In the genomic region with DNA sequence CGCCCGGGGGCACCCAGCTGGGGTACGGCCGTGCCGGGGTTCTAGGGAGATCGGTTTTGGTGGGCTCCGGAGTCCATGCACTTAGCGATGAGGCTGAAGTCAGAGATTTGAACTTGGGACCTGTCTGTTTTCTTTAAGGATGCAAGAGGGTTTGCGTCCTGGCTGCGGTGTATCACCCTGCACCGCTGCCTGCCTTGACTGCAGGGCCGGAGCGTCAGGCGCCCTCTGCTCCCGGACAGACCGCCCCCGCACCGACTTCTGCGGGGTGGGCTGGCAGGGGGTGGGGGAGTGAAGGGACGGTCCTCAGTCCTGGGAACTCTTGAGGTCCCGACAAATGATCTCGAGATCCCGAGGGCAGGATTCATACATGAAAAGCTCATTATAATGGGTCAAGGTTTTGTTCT, we compare ENCODE assay signal across 8 cellular contexts. TPM values are rescaled to one million over a fixed set of nuclear protein-coding genes. Genes with fewer than 3 reads are reported as not detected.
A peak's percentile ranks its signal among the peaks of the same experiment; 100 is the strongest.
DNase-seq lines count a peak whose midpoint lies in the region; ATAC-seq and TF ChIP-seq lines count a peak whose summit lies in the region.

No MANE protein-coding gene starts in this region.

- WGBS in esophagus squamous epithelium, 2 donors, result 2 to 3% methylated on average over 9 of the region's 23 CpGs

- H3K36me3 ChIP-seq in SK-N-MC (ENCODE audit: insufficient read depth, low read length), result peaks cover 14% of the 10 kb centered on the region; the same call in 1 of the 2 replicates
- peaks cover 8 to 34% (median 10%) of the 10 kb centered on the region in 3 donors for H3K36me3 ChIP-seq in esophagus squamous epithelium
- H3K36me3 ChIP-seq in osteoblast (ENCODE audit: insufficient read depth, low read length), result peaks cover 20% of the 10 kb centered on the region

- H4K20me1 ChIP-seq in osteoblast (ENCODE audit: insufficient read depth, low read length), result peaks cover 14% of the 10 kb centered on the region

- H3K27ac ChIP-seq in SK-N-MC (no peak overlapping the region), esophagus squamous epithelium (peak overlapping the region; percentile 68 to 88 (median 80)), osteoblast (ENCODE audit: low read depth, low read length) (peak overlapping the region; percentile 66)

- DNase-seq in Right ventricle myocardium inferior (ENCODE audit: missing footprints), result no peak
- DNase-seq in cardiac septum (ENCODE audit: low spot score), result no peak
- no peak for DNase-seq in SK-N-MC (ENCODE audit: low read depth, low spot score)
- DNase-seq in esophagus squamous epithelium (lab: John Stamatoyannopoulos, UW), result no peak
- peak; percentile 79 for DNase-seq in osteoblast (ENCODE audit: insufficient read length, low spot score, missing footprints)
- no peak for DNase-seq in D341Med (ENCODE audit: low spot score)
- no peak for DNase-seq in NCI-H1436 (lab: John Stamatoyannopoulos, UW)

- H3K4me2 ChIP-seq in osteoblast (ENCODE audit: insufficient read depth, low read length), result peak overlapping the region; percentile 97

- H3K79me2 ChIP-seq in osteoblast (ENCODE audit: insufficient read depth, low read length), result peaks cover 30% of the 10 kb centered on the region

- H3K9ac ChIP-seq in SK-N-MC (ENCODE audit: insufficient read length), result peak overlapping the region; percentile 73

- peak overlapping the region; percentile 96 for H2AFZ ChIP-seq in osteoblast (ENCODE audit: low read length)

- H3K27me3 ChIP-seq in esophagus squamous epithelium (no peaks in the 10 kb centered on the region), osteoblast (ENCODE audit: insufficient read depth, low read length) (no peaks in the 10 kb centered on the region)

- TF ChIP-seq POLR2A in esophagus squamous epithelium (IDR thresholded peaks at IDR 0.05), result no peak

- intact Hi-C loops in Right ventricle myocardium inferior (cut with DNase I) (no loop called here), cardiac septum (cut with DNase I) (no loop called here), esophagus squamous epithelium (cut with DNase I) (no loop called here)

- H3K4me3 ChIP-seq in SK-N-MC, result peak overlapping the region; percentile 81
- H3K4me3 ChIP-seq in esophagus squamous epithelium, result peak overlapping the region; percentile 80 to 89 (median 85)
- peak overlapping the region; percentile 94 for H3K4me3 ChIP-seq in osteoblast (ENCODE audit: insufficient read depth, low read length)

- no peak for TF ChIP-seq CTCF in esophagus squamous epithelium (IDR thresholded peaks at IDR 0.05)
- no peak for TF ChIP-seq CTCF in osteoblast (IDR thresholded peaks at IDR 0.05; ENCODE audit: extremely low read depth, low read depth, low read length)

- no peaks in the 10 kb centered on the region for H3K9me3 ChIP-seq in SK-N-MC (ENCODE audit: low read depth, low read length)
- no peaks in the 10 kb centered on the region for H3K9me3 ChIP-seq in esophagus squamous epithelium
- H3K9me3 ChIP-seq in osteoblast (ENCODE audit: low read depth, low read length), result no peaks in the 10 kb centered on the region

- H3K4me1 ChIP-seq in esophagus squamous epithelium, result peaks cover 0 to 26% (median 10%) of the 10 kb centered on the region in 3 donors
- peaks cover 20% of the 10 kb centered on the region for H3K4me1 ChIP-seq in osteoblast (ENCODE audit: insufficient read depth, low read length)

- peak; percentile 20 for ATAC-seq in Right ventricle myocardium inferior
- no peak for ATAC-seq in GM19395 (IDR thresholded peaks at IDR 0.05; ENCODE audit: unreplicated experiment)

RNA-seq across cellular contexts. Expression of a gene that starts 0.7 kb away (rescaled TPM):
- 3.1 TPM for total RNA-seq in Right ventricle myocardium inferior
- total RNA-seq in cardiac septum, result 2.7 TPM
- 10 to 100 TPM in 2 of 4 donors, 1 to 10 TPM in 2; 4.1 to 12.9 (median 9.4) TPM for total RNA-seq in esophagus squamous epithelium
- total RNA-seq in osteoblast, result 11.5 and 13.8 TPM in 2 replicates

RNA-seq across cellular contexts. Expression of a gene that starts 36.8 kb away (rescaled TPM):
- total RNA-seq in Right ventricle myocardium inferior, result not detected
- total RNA-seq in cardiac septum, result not detected
- not detected for total RNA-seq in esophagus squamous epithelium
- total RNA-seq in osteoblast, result not detected in 2 replicates

RNA-seq across cellular contexts. Expression of a gene that starts 37.7 kb away (rescaled TPM):
- 0.16 TPM for total RNA-seq in Right ventricle myocardium inferior
- total RNA-seq in cardiac septum, result 0.35 TPM
- total RNA-seq in esophagus squamous epithelium, result 1 to 10 TPM; 1.9 to 6.3 (median 4.1) TPM
- total RNA-seq in osteoblast, result not detected in 2 replicates

RNA-seq across cellular contexts. Expression of a gene that starts 44.3 kb away (rescaled TPM):
- total RNA-seq in Right ventricle myocardium inferior (84.3 TPM), cardiac septum (245 TPM), esophagus squamous epithelium (100 to 1,000 TPM in 2 of 4 donors, 10 to 100 TPM in 2; 68.7 to 208 (median 129) TPM), osteoblast (3.2 and 4.3 TPM in 2 replicates)

RNA-seq across cellular contexts. Expression of a gene that starts 50.2 kb away (rescaled TPM):
- total RNA-seq in Right ventricle myocardium inferior, result 32.4 TPM
- total RNA-seq in cardiac septum, result 31.1 TPM
- total RNA-seq in esophagus squamous epithelium, result 10 to 100 TPM; 31.4 to 74.7 (median 45.7) TPM
- 73.5 and 84.6 TPM in 2 replicates for total RNA-seq in osteoblast
